ENCODE assay signal across 8 cellular contexts in genomic region chr19:55080121-55080914, GRCh38. TPM values are rescaled to one million over a fixed set of nuclear protein-coding genes. Genes with fewer than 3 reads are reported as not detected.
A peak's percentile ranks its signal among the peaks of the same experiment; 100 is the strongest.
DNase-seq lines count a peak whose midpoint lies in the region; ATAC-seq, FAIRE-seq and TF ChIP-seq lines count a peak whose summit lies in the region.

No MANE protein-coding gene starts in this region.

- peaks cover 28% of the 10 kb centered on the region for H3K27me3 ChIP-seq in mononuclear cell (ENCODE audit: insufficient read depth, low read length)

- WGBS in A549 (ENCODE audit: missing lambda C conversion rate): 60% methylated on average over 48 of the region's 55 CpGs

- TF ChIP-seq EP300 in A549 (IDR thresholded peaks at IDR 0.05): no peak

- TF ChIP-seq POLR2A in A549 (IDR thresholded peaks at IDR 0.05; ENCODE audit: low read length) (peak; percentile 26), H54 (IDR thresholded peaks at IDR 0.05; ENCODE audit: low read depth, low read length) (0 out of 2 replicates have a peak, but pooled peaks have one; percentile 1)

- H3K27ac ChIP-seq in A549: peak overlapping the region; percentile 78 to 87

- H3K4me3 ChIP-seq in A549: peak overlapping the region; percentile 43
- peak overlapping the region; percentile 44 for H3K4me3 ChIP-seq in mononuclear cell (ENCODE audit: low read length)

- peak overlapping the region; percentile 87 for H3K4me2 ChIP-seq in A549

- no peak for TF ChIP-seq RAD21 in A549 (conservative IDR thresholded peaks at IDR 0.05 in 1 of 2, IDR thresholded peaks at IDR 0.05 in 1 of 2)

- POLR2A ChIA-PET in A549 (lab: Yijun Ruan, JAX): interaction anchor here (0.6 to 1.5 kb wide), 8 partner anchors 8 to 381 kb away, joined by 3 to 6 read pairs (median 4); partner anchors contain the start of gene ISOC2
- POLR2A ChIA-PET in activated CD4-positive, alpha-beta T cell treated with anti-CD3 and anti-CD28 coated beads, Interleukin-2, amount 10 ng/mL, durations not matched to agents 7 days and 5 days (lab: Charles Lee): no interaction called here

- H3K4me3 Mint-ChIP-seq in activated CD4-positive, alpha-beta T cell treated with anti-CD3 and anti-CD28 coated beads, Interleukin-2, amount 10 ng/mL, durations not matched to agents 7 days and 5 days: peak overlapping the region; percentile 75
- H3K4me3 Mint-ChIP-seq in effector memory CD8-positive, alpha-beta T cell: peak overlapping the region; percentile 74 to 84

- H3K36me3 Mint-ChIP-seq in activated CD4-positive, alpha-beta T cell treated with anti-CD3 and anti-CD28 coated beads, Interleukin-2, amount 10 ng/mL, durations not matched to agents 7 days and 5 days (ENCODE audit: low read depth): peaks cover 10% of the 10 kb centered on the region
- peaks cover 14% of the 10 kb centered on the region for H3K36me3 Mint-ChIP-seq in effector memory CD8-positive, alpha-beta T cell (ENCODE audit: insufficient read depth)

- CTCF ChIA-PET in A549 (lab: Yijun Ruan, JAX): interaction anchor here (0.6 to 2.9 kb wide), 7 partner anchors 8 to 87 kb away, joined by 3 to 17 read pairs (median 4); partner anchors contain the start of gene RDH13
- CTCF ChIA-PET in activated CD4-positive, alpha-beta T cell treated with anti-CD3 and anti-CD28 coated beads, Interleukin-2, amount 10 ng/mL, durations not matched to agents 7 days and 5 days (lab: Charles Lee): interaction anchor here (0.6 to 1.9 kb wide), 5 partner anchors 10 to 598 kb away, joined by 3 to 4 read pairs (median 4); partner anchors contain the start of gene RDH13

- peak; percentile 67 to 87 for ATAC-seq in A549
- peak; percentile 44 for ATAC-seq in effector memory CD8-positive, alpha-beta T cell (replicated peaks)
- peak; percentile 68 for ATAC-seq in stimulated activated naive CD8-positive, alpha-beta T cell treated with anti-CD3 and anti-CD28 coated beads, Interleukin-15, Interleukin-2, amounts not matched to agents 100 U/mL and 50 U/mL, for 24 hours
- ATAC-seq in HG03439 (IDR thresholded peaks at IDR 0.05; ENCODE audit: unreplicated experiment): no peak

- TF ChIP-seq CTCF in A549 (IDR thresholded peaks at IDR 0.05): no peak

- peaks cover 27% of the 10 kb centered on the region for H3K27me3 Mint-ChIP-seq in activated CD4-positive, alpha-beta T cell treated with anti-CD3 and anti-CD28 coated beads, Interleukin-2, amount 10 ng/mL, durations not matched to agents 7 days and 5 days
- peaks cover 37 to 80% of the 10 kb centered on the region in 2 donors for H3K27me3 Mint-ChIP-seq in effector memory CD8-positive, alpha-beta T cell

- H3K9me3 ChIP-seq in A549 (no peaks in the 10 kb centered on the region), mononuclear cell (ENCODE audit: low read depth, low read length) (no peaks in the 10 kb centered on the region)

- H3K4me1 Mint-ChIP-seq in activated CD4-positive, alpha-beta T cell treated with anti-CD3 and anti-CD28 coated beads, Interleukin-2, amount 10 ng/mL, durations not matched to agents 7 days and 5 days: peaks cover 30% of the 10 kb centered on the region
- peaks cover 14 to 21% of the 10 kb centered on the region in 2 donors for H3K4me1 Mint-ChIP-seq in effector memory CD8-positive, alpha-beta T cell (ENCODE audit: low read depth in 2 of 2)

- H3K4me1 ChIP-seq in A549 (no peaks in the 10 kb centered on the region), mononuclear cell (ENCODE audit: insufficient read depth, low read length) (peaks cover 31% of the 10 kb centered on the region)

- peaks cover 11% of the 10 kb centered on the region for H3K9me3 Mint-ChIP-seq in activated CD4-positive, alpha-beta T cell treated with anti-CD3 and anti-CD28 coated beads, Interleukin-2, amount 10 ng/mL, durations not matched to agents 7 days and 5 days
- no peaks in the 10 kb centered on the region for H3K9me3 Mint-ChIP-seq in effector memory CD8-positive, alpha-beta T cell

- no peak for FAIRE-seq in A549 (lab: Jason Lieb, UNC)
- FAIRE-seq in H54 (lab: Jason Lieb, UNC): no peak

- H3K27ac Mint-ChIP-seq in activated CD4-positive, alpha-beta T cell treated with anti-CD3 and anti-CD28 coated beads, Interleukin-2, amount 10 ng/mL, durations not matched to agents 7 days and 5 days: peak overlapping the region; percentile 90
- H3K27ac Mint-ChIP-seq in effector memory CD8-positive, alpha-beta T cell: peak overlapping the region; percentile 36 to 77

- DNase-seq in A549 (ENCODE audit: low read depth in 1 of 2, low spot score in 1 of 2): peak; percentile 82 to 89
- peak; percentile 96 for DNase-seq in H54 (ENCODE audit: insufficient read length, low spot score)
- DNase-seq in NCI-H2227 treated with DMSO at 0.1 percent for 48 hours (lab: John Stamatoyannopoulos, UW): peak; percentile 98
- peak; percentile 76 for DNase-seq in activated CD4-positive, alpha-beta T cell treated with anti-CD3 and anti-CD28 coated beads, Interleukin-2, amount 10 ng/mL, durations not matched to agents 7 days and 5 days
- DNase-seq in effector memory CD8-positive, alpha-beta T cell: peak; percentile 53 to 62 (median 54)
- peak; percentile 75 for DNase-seq in stimulated activated naive CD8-positive, alpha-beta T cell treated with anti-CD3 and anti-CD28 coated beads, Interleukin-15, Interleukin-2, amounts not matched to agents 100 U/mL and 50 U/mL, for 24 hours

TF ChIP-seq in A549, 52 proteins besides CTCF, POLR2A, EP300 and RAD21 (continues in another document):
- TF ChIP-seq, protein P1, sequence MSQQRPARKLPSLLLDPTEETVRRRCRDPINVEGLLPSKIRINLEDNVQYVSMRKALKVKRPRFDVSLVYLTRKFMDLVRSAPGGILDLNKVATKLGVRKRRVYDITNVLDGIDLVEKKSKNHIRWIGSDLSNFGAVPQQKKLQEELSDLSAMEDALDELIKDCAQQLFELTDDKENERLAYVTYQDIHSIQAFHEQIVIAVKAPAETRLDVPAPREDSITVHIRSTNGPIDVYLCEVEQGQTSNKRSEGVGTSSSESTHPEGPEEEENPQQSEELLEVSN (IDR thresholded peaks at IDR 0.05; ENCODE audit: borderline replicate concordance, low read depth): 0 out of 2 replicates have a peak, but pooled peaks have one; percentile 67
- TF ChIP-seq TFCP2L1 (CRISPR knock-in tag; IDR thresholded peaks at IDR 0.05) (0 out of 2 replicates have a peak, but pooled peaks have one; percentile 13), CBX8 (IDR thresholded peaks at IDR 0.05) (no peak)
- TF ChIP-seq, protein P2, sequence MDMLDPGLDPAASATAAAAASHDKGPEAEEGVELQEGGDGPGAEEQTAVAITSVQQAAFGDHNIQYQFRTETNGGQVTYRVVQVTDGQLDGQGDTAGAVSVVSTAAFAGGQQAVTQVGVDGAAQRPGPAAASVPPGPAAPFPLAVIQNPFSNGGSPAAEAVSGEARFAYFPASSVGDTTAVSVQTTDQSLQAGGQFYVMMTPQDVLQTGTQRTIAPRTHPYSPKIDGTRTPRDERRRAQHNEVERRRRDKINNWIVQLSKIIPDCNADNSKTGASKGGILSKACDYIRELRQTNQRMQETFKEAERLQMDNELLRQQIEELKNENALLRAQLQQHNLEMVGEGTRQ (IDR thresholded peaks at IDR 0.05): peak; percentile 11; the same call in 1 of the 2 replicates
- TF ChIP-seq, protein P3, sequence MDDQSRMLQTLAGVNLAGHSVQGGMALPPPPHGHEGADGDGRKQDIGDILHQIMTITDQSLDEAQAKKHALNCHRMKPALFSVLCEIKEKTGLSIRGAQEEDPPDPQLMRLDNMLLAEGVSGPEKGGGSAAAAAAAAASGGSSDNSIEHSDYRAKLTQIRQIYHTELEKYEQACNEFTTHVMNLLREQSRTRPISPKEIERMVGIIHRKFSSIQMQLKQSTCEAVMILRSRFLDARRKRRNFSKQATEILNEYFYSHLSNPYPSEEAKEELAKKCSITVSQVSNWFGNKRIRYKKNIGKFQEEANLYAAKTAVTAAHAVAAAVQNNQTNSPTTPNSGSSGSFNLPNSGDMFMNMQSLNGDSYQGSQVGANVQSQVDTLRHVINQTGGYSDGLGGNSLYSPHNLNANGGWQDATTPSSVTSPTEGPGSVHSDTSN (IDR thresholded peaks at IDR 0.05): peak; percentile 87

RNA-seq across cellular contexts. Expression of gene EPS8L1, which starts 4.6 kb away (rescaled TPM):
- polyA plus RNA-seq in A549 (2011; rRNA removed): 3.8 and 5.3 TPM in 2 replicates
- 4.5 and 6.0 TPM in 2 replicates for polyA plus RNA-seq in A549 (2012; cell fraction: cytosol; rRNA removed)
- polyA plus RNA-seq in A549 (2012; cell fraction: nucleus; rRNA removed): 12.4 and 13.7 TPM in 2 replicates
- 3.5 to 3.8 TPM (median 3.7 TPM) in 3 replicates for polyA plus RNA-seq in A549 (2017; fragmentation: RNase III; extraction: RNeasy Plus Mini Kit Qiagen cat#74134 plus additional on column Dnase treatment)
- polyA minus RNA-seq in A549 (2011; rRNA and poly(A)+ RNA removed): 2.4 and 3.8 TPM in 2 replicates
- total RNA-seq in activated CD4-positive, alpha-beta T cell treated with anti-CD3 and anti-CD28 coated beads, Interleukin-2, amount 10 ng/mL, durations not matched to agents 7 days and 5 days: 1 to 10 TPM; 3.2 to 5.5 TPM
- total RNA-seq in mononuclear cell: 0.84 TPM

RNA-seq across cellular contexts. Expression of gene RDH13, which starts 17.4 kb away (rescaled TPM):
- 10.6 and 10.7 TPM in 2 replicates for polyA plus RNA-seq in A549 (2011; rRNA removed)
- polyA plus RNA-seq in A549 (2012; cell fraction: cytosol; rRNA removed): 14.8 and 17.3 TPM in 2 replicates
- 30.0 and 32.8 TPM in 2 replicates for polyA plus RNA-seq in A549 (2012; cell fraction: nucleus; rRNA removed)
- 11.3 to 13.0 TPM (median 12.8 TPM) in 3 replicates for polyA plus RNA-seq in A549 (2017; fragmentation: RNase III; extraction: RNeasy Plus Mini Kit Qiagen cat#74134 plus additional on column Dnase treatment)
- 22.1 and 29.9 TPM in 2 replicates for polyA minus RNA-seq in A549 (2011; rRNA and poly(A)+ RNA removed)
- 10 to 100 TPM; 15.0 to 15.6 TPM for total RNA-seq in activated CD4-positive, alpha-beta T cell treated with anti-CD3 and anti-CD28 coated beads, Interleukin-2, amount 10 ng/mL, durations not matched to agents 7 days and 5 days
- 6.8 TPM for total RNA-seq in mononuclear cell

RNA-seq across cellular contexts. Expression of gene PPP1R12C, which starts 37.1 kb away (rescaled TPM):
- polyA plus RNA-seq in A549 (2011; rRNA removed) (18.0 and 22.0 TPM in 2 replicates), A549 (2017; fragmentation: RNase III; extraction: RNeasy Plus Mini Kit Qiagen cat#74134 plus additional on column Dnase treatment) (62.1 to 70.3 TPM (median 70.2 TPM) in 3 replicates)
- polyA plus RNA-seq in A549 (2012; cell fraction: cytosol; rRNA removed): 64.3 and 73.9 TPM in 2 replicates
- 423 and 463 TPM in 2 replicates for polyA plus RNA-seq in A549 (2012; cell fraction: nucleus; rRNA removed)
- 19.0 and 20.4 TPM in 2 replicates for polyA minus RNA-seq in A549 (2011; rRNA and poly(A)+ RNA removed)
- total RNA-seq in activated CD4-positive, alpha-beta T cell treated with anti-CD3 and anti-CD28 coated beads, Interleukin-2, amount 10 ng/mL, durations not matched to agents 7 days and 5 days: 100 to 1,000 TPM; 135 to 152 TPM
- 45.8 TPM for total RNA-seq in mononuclear cell

RNA-seq across cellular contexts. Expression of gene GP6, which starts 42.3 kb away (rescaled TPM):
- polyA plus RNA-seq in A549 (2011; rRNA removed): 0.08 and 0.17 TPM in 2 replicates
- 0.07 and 0.25 TPM in 2 replicates for polyA plus RNA-seq in A549 (2012; cell fraction: cytosol; rRNA removed)
- polyA plus RNA-seq in A549 (2012; cell fraction: nucleus; rRNA removed): 0.54 and 0.87 TPM in 2 replicates
- polyA plus RNA-seq in A549 (2017; fragmentation: RNase III; extraction: RNeasy Plus Mini Kit Qiagen cat#74134 plus additional on column Dnase treatment): 0.08 to 0.12 TPM in 2 of 3 replicates, not detected in the other
- polyA minus RNA-seq in A549 (2011; rRNA and poly(A)+ RNA removed): 0.24 TPM in 1 of 2 replicates, not detected in the other
- under 1 TPM; 0.19 to 0.52 TPM for total RNA-seq in activated CD4-positive, alpha-beta T cell treated with anti-CD3 and anti-CD28 coated beads, Interleukin-2, amount 10 ng/mL, durations not matched to agents 7 days and 5 days
- 3.3 TPM for total RNA-seq in mononuclear cell
